Comparison of ENCODE assay signal across 18 cellular contexts in genomic region chr2:239959059-239959971, GRCh38.
DNase-seq lines count a peak whose midpoint lies in the region; ATAC-seq, FAIRE-seq and TF ChIP-seq lines count a peak whose summit lies in the region.
"Had no signal": no experiment of that assay in that cellular context is flagged by ENCODE, and none has a peak within 500 bp of the region (broad histone marks: within the 10 kb centered on the region; RNA-seq: fewer than 3 reads in every experiment).

No MANE protein-coding gene starts in this region.

- DNase-seq in Right ventricle myocardium superior (peak; percentile 56), left ventricle myocardium superior (no peak), bronchial epithelial cell (ENCODE audit: low read depth) (no peak), testis (peak; percentile 78), CD1c-positive myeloid dendritic cell (ENCODE audit: extremely low spot score) (no peak), SIG-M5 (lab: John Stamatoyannopoulos, UW) (no peak)
- DNase-seq in activated T-cell treated with anti-CD3 and anti-CD28 coated beads, Interleukin-2, amount 50 U/mL, for 1 hour: no peak
- DNase-seq: activated CD4-positive, alpha-beta T cell treated with anti-CD3 and anti-CD28 coated beads, Interleukin-2, amount 50 U/mL, for 4 hours; DMS153; glutamatergic neuron; HCEC 1CT; MM.1S; NCI-H226; T-helper 2 cell had no signal

- FAIRE-seq in bronchial epithelial cell (lab: Jason Lieb, UNC): peak; percentile 52
- FAIRE-seq: GM12878 had no signal

- no peak for TF ChIP-seq POLR2A in testis (IDR thresholded peaks at IDR 0.05)

- intact Hi-C loops in Right ventricle myocardium superior (cut with DNase I) (no loop called here), left ventricle myocardium superior (cut with micrococcal nuclease) (no loop called here), testis (cut with DNase I; ENCODE audit: low total_unique reads) (no loop called here)

- H3K4me3 ChIP-seq in bronchial epithelial cell (ENCODE audit: low read depth, low read length) (no peak overlapping the region), testis (no peak overlapping the region)
- H3K4me3 ChIP-seq: GM12878, left lung had no signal

- H3K4me1 ChIP-seq in testis: peaks cover 18% of the 10 kb centered on the region

- no peaks in the 10 kb centered on the region for H3K27me3 ChIP-seq in bronchial epithelial cell (ENCODE audit: control insufficient read depth, insufficient read depth, low read length)
- H3K27me3 ChIP-seq in layer of hippocampus (ENCODE audit: control insufficient read depth, insufficient read depth, low read length): no peaks in the 10 kb centered on the region
- no peaks in the 10 kb centered on the region for H3K27me3 ChIP-seq in testis
- H3K27me3 ChIP-seq: left lung had no signal

- TF ChIP-seq CTCF in bronchial epithelial cell (IDR thresholded peaks at IDR 0.05; ENCODE audit: insufficient read depth, low read length, severe bottlenecking) (no peak), testis (IDR thresholded peaks at IDR 0.05) (no peak)

- WGBS in testis, 2 donors: 62 to 77% methylated on average over 17 of the region's 17 CpGs

- H3K27ac ChIP-seq in layer of hippocampus (ENCODE audit: low read depth, low read length): peak overlapping the region; percentile 53
- H3K27ac ChIP-seq in testis: peak overlapping the region; percentile 3 to 46
- H3K27ac ChIP-seq: left lung had no signal

- H3K9me3 ChIP-seq in testis: no peaks in the 10 kb centered on the region
- H3K9me3 ChIP-seq: left lung had no signal

- ATAC-seq in Right ventricle myocardium superior (ENCODE audit: poor library complexity) (peak; percentile 2), left ventricle myocardium superior (no peak)
- ATAC-seq: activated naive CD4-positive, alpha-beta T cell treated with anti-CD3 and anti-CD28 coated beads, Interleukin-2, amount 50 U/mL, for 72 hours; GM12878; left lung had no signal

- peaks cover 18% of the 10 kb centered on the region for H3K36me3 ChIP-seq in bronchial epithelial cell (ENCODE audit: control insufficient read depth, insufficient read depth, low read length)
- H3K36me3 ChIP-seq in testis (ENCODE audit: low read depth, missing control alignments): no peaks in the 10 kb centered on the region

Comparison
In these comparisons a context has a peak if more than half of its experiments do, and no peak if none do; other contexts are left out.
1. DNase-seq: peak in Right ventricle myocardium superior (single experiment) and testis (single experiment); none in left ventricle myocardium superior (single experiment), bronchial epithelial cell (single experiment), CD1c-positive myeloid dendritic cell (single experiment), activated T-cell treated with anti-CD3 and anti-CD28 coated beads, Interleukin-2, amount 50 U/mL, for 1 hour (single experiment) and SIG-M5 (single experiment).